ENCODE assay signal across 34 cellular contexts in the genomic region with DNA sequence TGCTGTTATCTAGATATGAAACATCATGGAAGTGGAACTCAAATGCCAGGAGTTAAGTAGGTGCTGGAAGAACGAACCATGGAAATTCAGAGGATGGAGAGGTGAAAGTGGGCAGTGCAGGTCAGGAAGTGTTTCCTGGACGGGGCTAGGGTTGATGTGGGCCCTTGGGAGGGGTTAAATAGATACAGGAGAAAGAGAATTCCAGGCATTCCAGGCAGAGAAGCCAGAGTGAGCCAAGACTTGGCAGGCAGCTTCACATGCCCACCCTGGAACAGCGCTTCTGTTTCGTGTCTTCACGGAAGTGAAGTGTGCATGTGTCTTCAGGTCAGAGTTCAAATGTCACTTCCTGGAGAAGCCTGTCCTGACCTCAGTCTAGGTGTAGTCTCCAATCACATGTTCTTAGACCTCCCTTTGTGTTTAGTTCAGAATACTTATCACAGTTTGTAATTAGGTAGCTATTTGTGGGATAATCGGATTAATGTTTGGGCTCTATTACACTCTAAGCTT. TPM values are rescaled to one million over a fixed set of nuclear protein-coding genes. Genes with fewer than 3 reads are reported as not detected.
"Had no signal": no experiment of that assay in that cellular context is flagged by ENCODE, and none has a peak within 500 bp of the region (broad histone marks: within the 10 kb centered on the region; RNA-seq: fewer than 3 reads in every experiment).

No MANE protein-coding gene starts in this region.

- H3K4me2 ChIP-seq: SK-N-SH had no signal

- H3K9me2 ChIP-seq: SK-N-SH had no signal

- H3K27ac Mint-ChIP-seq: activated CD4-positive, alpha-beta memory T cell treated with anti-CD3 and anti-CD28 coated beads, Interleukin-2, amount 10 ng/mL, durations not matched to agents 7 days and 5 days; activated CD4-positive, alpha-beta T cell treated with anti-CD3 and anti-CD28 coated beads for 36 hours; activated naive CD4-positive, alpha-beta T cell treated with anti-CD3 and anti-CD28 coated beads, Interleukin-2, amount 10 ng/mL, durations not matched to agents 7 days and 5 days; activated naive CD8-positive, alpha-beta T cell treated with anti-CD3 and anti-CD28 coated beads, Interleukin-2, amount 10 ng/mL, durations not matched to agents 7 days and 5 days; activated T-helper 17 cell treated with anti-CD3 and anti-CD28 coated beads, Interleukin-2, amount 50 U/mL, for 72 hours had no signal

- H3K27me3 Mint-ChIP-seq: activated CD4-positive, alpha-beta memory T cell treated with anti-CD3 and anti-CD28 coated beads, Interleukin-2, amount 10 ng/mL, durations not matched to agents 7 days and 5 days; activated naive CD4-positive, alpha-beta T cell treated with anti-CD3 and anti-CD28 coated beads, Interleukin-2, amount 10 ng/mL, durations not matched to agents 7 days and 5 days had no signal

- DNase-seq: activated CD4-positive, alpha-beta memory T cell treated with anti-CD3 and anti-CD28 coated beads, Interleukin-2, amount 10 ng/mL, durations not matched to agents 7 days and 5 days; activated CD4-positive, alpha-beta T cell treated with anti-CD3 and anti-CD28 coated beads for 36 hours; activated CD4-positive, alpha-beta T cell treated with anti-CD3 and anti-CD28 coated beads, Interleukin-2, amount 50 U/mL, for 1 hour; activated gamma-delta T cell; activated naive CD4-positive, alpha-beta T cell treated with anti-CD3 and anti-CD28 coated beads, Interleukin-2, amount 10 ng/mL, durations not matched to agents 7 days and 5 days; activated naive CD8-positive, alpha-beta T cell treated with anti-CD3 and anti-CD28 coated beads, Interleukin-2, amount 10 ng/mL, durations not matched to agents 7 days and 5 days; activated T-cell treated with anti-CD3 and anti-CD28 coated beads for 4 hours; activated T-cell treated with anti-CD3 and anti-CD28 coated beads, Interleukin-2, amount 50 U/mL, for 48 hours; adrenal gland; anterior cingulate cortex; caudate nucleus; NCI-H1092; NCI-H1417 treated with DMSO at 0.1 percent for 48 hours; NCI-H1694; NCI-H2029; NCI-H2107; NCI-H2171 treated with DMSO at 0.1 percent for 48 hours; NCI-H226; NCI-H526; NCI-H774; Peyer's patch; Right ventricle myocardium superior; SJCRH30; SK-N-SH; T-helper 1 cell had no signal

- H3K36me3 ChIP-seq: adrenal gland, breast epithelium, Peyer's patch, SJCRH30 had no signal

- H3K4me1 ChIP-seq: adrenal gland, breast epithelium, Peyer's patch, SJCRH30 had no signal

- H3K27me3 ChIP-seq: adrenal gland, Peyer's patch had no signal

- H3K4me1 Mint-ChIP-seq: activated CD4-positive, alpha-beta memory T cell treated with anti-CD3 and anti-CD28 coated beads, Interleukin-2, amount 10 ng/mL, durations not matched to agents 7 days and 5 days; activated CD4-positive, alpha-beta T cell treated with anti-CD3 and anti-CD28 coated beads for 36 hours; activated naive CD4-positive, alpha-beta T cell treated with anti-CD3 and anti-CD28 coated beads, Interleukin-2, amount 10 ng/mL, durations not matched to agents 7 days and 5 days; activated naive CD8-positive, alpha-beta T cell treated with anti-CD3 and anti-CD28 coated beads, Interleukin-2, amount 10 ng/mL, durations not matched to agents 7 days and 5 days; activated T-helper 17 cell treated with anti-CD3 and anti-CD28 coated beads, Interleukin-2, amount 50 U/mL, for 72 hours had no signal

- H3K9me3 Mint-ChIP-seq: activated CD4-positive, alpha-beta memory T cell treated with anti-CD3 and anti-CD28 coated beads, Interleukin-2, amount 10 ng/mL, durations not matched to agents 7 days and 5 days; activated naive CD4-positive, alpha-beta T cell treated with anti-CD3 and anti-CD28 coated beads, Interleukin-2, amount 10 ng/mL, durations not matched to agents 7 days and 5 days had no signal

- H3K9ac ChIP-seq: SK-N-SH had no signal

- H3K9me3 ChIP-seq: adrenal gland, breast epithelium, Peyer's patch, SJCRH30, SK-N-SH had no signal

- ATAC-seq: activated CD4-positive, alpha-beta T cell treated with anti-CD3 and anti-CD28 coated beads for 36 hours; activated T-helper 17 cell treated with anti-CD3 and anti-CD28 coated beads, Interleukin-2, amount 50 U/mL, for 72 hours had no signal

- H3K36me3 Mint-ChIP-seq: activated naive CD4-positive, alpha-beta T cell treated with anti-CD3 and anti-CD28 coated beads, Interleukin-2, amount 10 ng/mL, durations not matched to agents 7 days and 5 days; activated naive CD8-positive, alpha-beta T cell treated with anti-CD3 and anti-CD28 coated beads, Interleukin-2, amount 10 ng/mL, durations not matched to agents 7 days and 5 days had no signal

- H3K27ac ChIP-seq: adrenal gland, breast epithelium, Peyer's patch, RWPE1, SJCRH30, VCaP had no signal

- H3K4me3 ChIP-seq: adrenal gland, breast epithelium, Peyer's patch, SJCRH30 had no signal

- H3K4me3 Mint-ChIP-seq: activated CD4-positive, alpha-beta memory T cell treated with anti-CD3 and anti-CD28 coated beads, Interleukin-2, amount 10 ng/mL, durations not matched to agents 7 days and 5 days; activated CD4-positive, alpha-beta T cell treated with anti-CD3 and anti-CD28 coated beads for 36 hours; activated naive CD4-positive, alpha-beta T cell treated with anti-CD3 and anti-CD28 coated beads, Interleukin-2, amount 10 ng/mL, durations not matched to agents 7 days and 5 days; activated naive CD8-positive, alpha-beta T cell treated with anti-CD3 and anti-CD28 coated beads, Interleukin-2, amount 10 ng/mL, durations not matched to agents 7 days and 5 days; activated T-helper 17 cell treated with anti-CD3 and anti-CD28 coated beads, Interleukin-2, amount 50 U/mL, for 72 hours had no signal

RNA-seq across cellular contexts. Expression of gene GP2, which starts 41.3 kb away (rescaled TPM):
- total RNA-seq: activated CD4-positive, alpha-beta memory T cell treated with anti-CD3 and anti-CD28 coated beads, Interleukin-2, amount 10 ng/mL, durations not matched to agents 7 days and 5 days; activated CD4-positive, alpha-beta T cell treated with anti-CD3 and anti-CD28 coated beads for 36 hours; activated CD8-positive, alpha-beta memory T cell treated with anti-CD3 and anti-CD28 coated beads for 36 hours; activated naive CD8-positive, alpha-beta T cell treated with anti-CD3 and anti-CD28 coated beads, Interleukin-2, amount 10 ng/mL, durations not matched to agents 7 days and 5 days; activated T-helper 17 cell treated with anti-CD3 and anti-CD28 coated beads, Interleukin-2, amount 50 U/mL, for 72 hours; LHCN-M2; MCF 10A; NCI-H460; Right ventricle myocardium superior; SJCRH30; T-helper 2 cell treated with Interferon-gamma antibody and Interleukin-4, amounts not matched to agents 100 ng/mL and 5 ng/mL, for 36 hours had no signal
- polyA plus RNA-seq: SK-N-SH had no signal
